Comparison of ENCODE assay signal across 8 cellular contexts in the genomic region with DNA sequence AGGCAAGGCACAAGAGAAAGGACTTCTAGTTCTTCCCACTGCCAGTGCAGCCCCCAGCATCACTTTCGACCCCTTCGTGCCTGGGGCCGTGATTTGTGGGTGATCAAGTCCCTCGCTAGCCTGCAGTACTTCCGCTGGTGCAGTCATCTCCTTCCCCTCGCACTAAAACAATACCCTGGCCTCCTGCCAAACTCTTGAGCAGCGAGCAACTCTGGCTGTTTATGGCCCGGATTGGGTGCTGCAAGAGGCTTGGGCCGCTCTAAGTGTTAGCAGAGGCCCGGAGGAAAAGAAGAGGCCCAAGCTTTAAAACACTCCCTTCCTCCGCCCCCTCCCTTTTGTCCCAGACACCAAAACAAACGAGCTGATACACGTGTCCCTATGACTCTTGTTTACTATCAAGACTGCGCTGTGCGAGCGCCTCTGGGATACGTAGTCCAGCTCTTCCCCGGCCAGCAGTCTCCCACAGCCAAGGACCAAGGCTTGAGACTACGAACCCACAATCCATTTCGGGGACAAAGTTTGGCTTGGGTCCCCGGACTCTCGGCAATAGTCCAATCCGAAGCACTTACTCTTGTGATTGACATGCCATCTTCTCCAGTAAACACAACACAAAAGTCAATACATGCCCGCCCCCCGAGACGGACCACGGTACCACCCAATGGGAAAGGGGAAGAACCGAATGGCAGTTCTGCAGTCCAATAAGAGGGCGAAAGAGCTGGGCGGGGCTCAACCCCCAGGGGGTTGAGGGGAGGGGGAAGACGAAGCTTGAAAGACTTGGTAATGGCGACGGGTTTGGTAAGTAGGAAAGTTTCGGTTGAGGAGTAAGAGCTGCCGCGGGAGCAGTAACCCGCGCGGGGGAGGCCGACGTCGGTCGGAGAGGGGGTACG. TPM values are rescaled to one million over a fixed set of nuclear protein-coding genes. Genes with fewer than 3 reads are reported as not detected.
DNase-seq lines count a peak whose midpoint lies in the region; ATAC-seq lines count a peak whose summit lies in the region.

A gene with protein sequence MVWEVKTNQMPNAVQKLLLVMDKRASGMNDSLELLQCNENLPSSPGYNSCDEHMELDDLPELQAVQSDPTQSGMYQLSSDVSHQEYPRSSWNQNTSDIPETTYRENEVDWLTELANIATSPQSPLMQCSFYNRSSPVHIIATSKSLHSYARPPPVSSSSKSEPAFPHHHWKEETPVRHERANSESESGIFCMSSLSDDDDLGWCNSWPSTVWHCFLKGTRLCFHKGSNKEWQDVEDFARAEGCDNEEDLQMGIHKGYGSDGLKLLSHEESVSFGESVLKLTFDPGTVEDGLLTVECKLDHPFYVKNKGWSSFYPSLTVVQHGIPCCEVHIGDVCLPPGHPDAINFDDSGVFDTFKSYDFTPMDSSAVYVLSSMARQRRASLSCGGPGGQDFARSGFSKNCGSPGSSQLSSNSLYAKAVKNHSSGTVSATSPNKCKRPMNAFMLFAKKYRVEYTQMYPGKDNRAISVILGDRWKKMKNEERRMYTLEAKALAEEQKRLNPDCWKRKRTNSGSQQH (plus strand): TSS at position 771 of the 887 bp plus-strand sequence. CDS start 10,891 bp downstream, outside the sequence.

- H3K4me3 Mint-ChIP-seq in IgD-negative memory B cell = peak within 1 kb of the TSS; percentile 96 to 100 (median 98)

- peak; percentile 89 for ATAC-seq in GM21529 (IDR thresholded peaks at IDR 0.05; ENCODE audit: unreplicated experiment)

- H3K4me1 Mint-ChIP-seq in IgD-negative memory B cell = peaks cover 14 to 30% (median 21%) of the 10 kb centered on the region in 3 donors

- H3K27me3 Mint-ChIP-seq in IgD-negative memory B cell = peaks cover 4% of the 10 kb centered on the region

- H3K36me3 Mint-ChIP-seq in IgD-negative memory B cell = peaks cover 2% of the 10 kb centered on the region

- H3K9me3 Mint-ChIP-seq in IgD-negative memory B cell = no peaks in the 10 kb centered on the region

- peak; percentile 100 for DNase-seq in DMS 273 (lab: John Stamatoyannopoulos, UW; ENCODE audit: unreplicated experiment)
- DNase-seq in OCI-M2 (lab: John Stamatoyannopoulos, UW; ENCODE audit: unreplicated experiment) = peak; percentile 99
- peak; percentile 97 for DNase-seq in activated T-cell treated with anti-CD3 and anti-CD28 coated beads for 4 hours
- DNase-seq in epidermal melanocyte (ENCODE audit: insufficient read length, low spot score) = peak; percentile 91
- DNase-seq in middle frontal gyrus (ENCODE audit: extremely low spot score, low spot score) = peak; percentile 99
- DNase-seq in stimulated activated CD8-positive, alpha-beta memory T cell treated with anti-CD3 and anti-CD28 coated beads, Interleukin-2, amount 100 ng/mL, for 48 hours (ENCODE audit: low read depth in 2 of 2) = peak; percentile 86 to 96

- H3K27ac Mint-ChIP-seq in IgD-negative memory B cell = peak within 1 kb of the TSS; percentile 94 to 100 (median 98)

RNA-seq across cellular contexts. Expression of the gene that starts here (rescaled TPM):
- polyA plus RNA-seq in IgD-negative memory B cell = 46.4 TPM

Comparison
In these comparisons a context has a peak if more than half of its experiments do, and no peak if none do; other contexts are left out.
1. Peak in every context shown above with its lines: DNase-seq and ATAC-seq.